Comparison of ENCODE assay signal across 9 cellular contexts in genomic region chr20:54173653-54174451, GRCh38. TPM values are rescaled to one million over a fixed set of nuclear protein-coding genes. Genes with fewer than 3 reads are reported as not detected.
DNase-seq lines count a peak whose midpoint lies in the region; ATAC-seq and TF ChIP-seq lines count a peak whose summit lies in the region.
"Had no signal": no experiment of that assay in that cellular context is flagged by ENCODE, and none has a peak within 500 bp of the region (broad histone marks: within the 10 kb centered on the region; RNA-seq: fewer than 3 reads in every experiment).

TSS of gene CYP24A1 (minus strand) at chr20:54173986. CDS start at chr20:54173579, 407 bp downstream.

- H3K9me3 ChIP-seq in CD4-positive, CD25-positive, alpha-beta regulatory T cell (ENCODE audit: control insufficient read depth in 2 of 2, low read length in 2 of 2), result no peaks in the 10 kb centered on the region

- H3K27me3 ChIP-seq in CD4-positive, CD25-positive, alpha-beta regulatory T cell (ENCODE audit: control insufficient read depth, insufficient read depth, low read length), result peaks cover 38% of the 10 kb centered on the region

- POLR2A ChIA-PET in naive thymus-derived CD8-positive, alpha-beta T cell (lab: Charles Lee), result no interaction called here

- H3K4me1 Mint-ChIP-seq in CD4-positive, CD25-positive, alpha-beta regulatory T cell, result peaks cover 0 to 24% (median 6%) of the 10 kb centered on the region in 4 donors
- H3K4me1 Mint-ChIP-seq in chondrocyte (ENCODE audit: low read depth), result peaks cover 23% of the 10 kb centered on the region
- peaks cover 15 to 27% (median 24%) of the 10 kb centered on the region in 4 donors for H3K4me1 Mint-ChIP-seq in naive thymus-derived CD8-positive, alpha-beta T cell

- peaks cover 11% of the 10 kb centered on the region for H3K4me1 ChIP-seq in CD4-positive, CD25-positive, alpha-beta regulatory T cell (ENCODE audit: control insufficient read depth, insufficient read depth, low read length, poor library complexity, severe bottlenecking)

- H3K4me3 ChIP-seq in CD4-positive, CD25-positive, alpha-beta regulatory T cell (ENCODE audit: low read depth, low read length), result no peak within 1 kb of the TSS

- ATAC-seq in CD4-positive, CD25-positive, alpha-beta regulatory T cell (ENCODE audit: low read depth in 2 of 2), result no peak
- ATAC-seq in naive thymus-derived CD8-positive, alpha-beta T cell, result peak; percentile 44 to 56
- ATAC-seq in HG03460 (IDR thresholded peaks at IDR 0.05; ENCODE audit: unreplicated experiment), result no peak

- H3K36me3 ChIP-seq in CD4-positive, CD25-positive, alpha-beta regulatory T cell (ENCODE audit: control insufficient read depth, insufficient read depth, low read length), result no peaks in the 10 kb centered on the region

- no peak for DNase-seq in CD4-positive, CD25-positive, alpha-beta regulatory T cell
- DNase-seq in HuH-7 (ENCODE audit: low spot score), result peak; percentile 73
- no peak for DNase-seq in chondrocyte (ENCODE audit: low spot score)
- DNase-seq in naive thymus-derived CD8-positive, alpha-beta T cell, result no peak
- no peak for DNase-seq in UCSD-AML1 (lab: John Stamatoyannopoulos, UW; ENCODE audit: unreplicated experiment)
- no peak for DNase-seq in NCI-H446 (lab: John Stamatoyannopoulos, UW)
- DNase-seq in mucosa of gallbladder (ENCODE audit: low spot score), result no peak

- peak within 1 kb of the TSS; percentile 22 to 78 (median 63) for H3K4me3 Mint-ChIP-seq in CD4-positive, CD25-positive, alpha-beta regulatory T cell
- H3K4me3 Mint-ChIP-seq in chondrocyte (ENCODE audit: unreplicated experiment), result peak within 1 kb of the TSS; percentile 61
- peak within 1 kb of the TSS; percentile 56 to 81 (median 74) for H3K4me3 Mint-ChIP-seq in naive thymus-derived CD8-positive, alpha-beta T cell

- peaks cover 0 to 5% (median 0%) of the 10 kb centered on the region in 7 donors for H3K9me3 Mint-ChIP-seq in CD4-positive, CD25-positive, alpha-beta regulatory T cell
- no peaks in the 10 kb centered on the region for H3K9me3 Mint-ChIP-seq in chondrocyte (ENCODE audit: low read depth)
- H3K9me3 Mint-ChIP-seq in naive thymus-derived CD8-positive, alpha-beta T cell, result peaks cover 0 to 2% (median 0%) of the 10 kb centered on the region in 9 donors
- H3K9me3 Mint-ChIP-seq: activated naive CD4-positive, alpha-beta T cell treated with anti-CD3 and anti-CD28 coated beads, Interleukin-2, amount 50 U/mL, for 72 hours had no signal

- peaks cover 78% of the 10 kb centered on the region for H3K27me3 Mint-ChIP-seq in CD4-positive, CD25-positive, alpha-beta regulatory T cell
- peaks cover 63% of the 10 kb centered on the region for H3K27me3 Mint-ChIP-seq in chondrocyte (ENCODE audit: low read depth)
- H3K27me3 Mint-ChIP-seq in naive thymus-derived CD8-positive, alpha-beta T cell, result peaks cover 42 to 75% (median 70%) of the 10 kb centered on the region in 5 donors

- H3K36me3 Mint-ChIP-seq in CD4-positive, CD25-positive, alpha-beta regulatory T cell, result no peaks in the 10 kb centered on the region
- H3K36me3 Mint-ChIP-seq in chondrocyte (ENCODE audit: low read depth), result peaks cover 1% of the 10 kb centered on the region
- no peaks in the 10 kb centered on the region for H3K36me3 Mint-ChIP-seq in naive thymus-derived CD8-positive, alpha-beta T cell

- no peak within 1 kb of the TSS for H3K27ac Mint-ChIP-seq in CD4-positive, CD25-positive, alpha-beta regulatory T cell
- H3K27ac Mint-ChIP-seq in chondrocyte (ENCODE audit: unreplicated experiment), result no peak within 1 kb of the TSS
- H3K27ac Mint-ChIP-seq in naive thymus-derived CD8-positive, alpha-beta T cell, result peak within 1 kb of the TSS in 1 of 10 donors; percentile 21
- H3K27ac Mint-ChIP-seq: activated naive CD4-positive, alpha-beta T cell treated with anti-CD3 and anti-CD28 coated beads, Interleukin-2, amount 50 U/mL, for 72 hours had no signal

- H3K27ac ChIP-seq in CD4-positive, CD25-positive, alpha-beta regulatory T cell (ENCODE audit: insufficient read depth, low read length, poor library complexity, severe bottlenecking), result no peak within 1 kb of the TSS

- TF ChIP-seq CTCF in chondrocyte (IDR thresholded peaks at IDR 0.05), result no peak

RNA-seq across cellular contexts. Expression of gene CYP24A1, which starts in this region (rescaled TPM):
- total RNA-seq in CD4-positive, CD25-positive, alpha-beta regulatory T cell, result 0.72 TPM
- polyA plus RNA-seq in CD4-positive, CD25-positive, alpha-beta regulatory T cell, result under 1 TPM in 3 of 4 donors, not detected in 1; 0.49 to 0.80 (median 0.60) TPM
- total RNA-seq in chondrocyte (not detected in 3 replicates), mucosa of gallbladder (not detected)
- under 1 TPM in 1 of 2 experiments, not detected in 1; 0.47 TPM for total RNA-seq in naive thymus-derived CD8-positive, alpha-beta T cell
- not detected for polyA plus RNA-seq in naive thymus-derived CD8-positive, alpha-beta T cell
- total RNA-seq: activated naive CD4-positive, alpha-beta T cell treated with anti-CD3 and anti-CD28 coated beads, Interleukin-2, amount 50 U/mL, for 72 hours had no signal

Comparison
In these comparisons a context has a peak if more than half of its experiments do, and no peak if none do; other contexts are left out.
1. Peak in ATAC-seq in naive thymus-derived CD8-positive, alpha-beta T cell; RNA of the gene not detected or under 1 TPM.